Comparison of ENCODE assay signal across 8 cellular contexts in the genomic region with DNA sequence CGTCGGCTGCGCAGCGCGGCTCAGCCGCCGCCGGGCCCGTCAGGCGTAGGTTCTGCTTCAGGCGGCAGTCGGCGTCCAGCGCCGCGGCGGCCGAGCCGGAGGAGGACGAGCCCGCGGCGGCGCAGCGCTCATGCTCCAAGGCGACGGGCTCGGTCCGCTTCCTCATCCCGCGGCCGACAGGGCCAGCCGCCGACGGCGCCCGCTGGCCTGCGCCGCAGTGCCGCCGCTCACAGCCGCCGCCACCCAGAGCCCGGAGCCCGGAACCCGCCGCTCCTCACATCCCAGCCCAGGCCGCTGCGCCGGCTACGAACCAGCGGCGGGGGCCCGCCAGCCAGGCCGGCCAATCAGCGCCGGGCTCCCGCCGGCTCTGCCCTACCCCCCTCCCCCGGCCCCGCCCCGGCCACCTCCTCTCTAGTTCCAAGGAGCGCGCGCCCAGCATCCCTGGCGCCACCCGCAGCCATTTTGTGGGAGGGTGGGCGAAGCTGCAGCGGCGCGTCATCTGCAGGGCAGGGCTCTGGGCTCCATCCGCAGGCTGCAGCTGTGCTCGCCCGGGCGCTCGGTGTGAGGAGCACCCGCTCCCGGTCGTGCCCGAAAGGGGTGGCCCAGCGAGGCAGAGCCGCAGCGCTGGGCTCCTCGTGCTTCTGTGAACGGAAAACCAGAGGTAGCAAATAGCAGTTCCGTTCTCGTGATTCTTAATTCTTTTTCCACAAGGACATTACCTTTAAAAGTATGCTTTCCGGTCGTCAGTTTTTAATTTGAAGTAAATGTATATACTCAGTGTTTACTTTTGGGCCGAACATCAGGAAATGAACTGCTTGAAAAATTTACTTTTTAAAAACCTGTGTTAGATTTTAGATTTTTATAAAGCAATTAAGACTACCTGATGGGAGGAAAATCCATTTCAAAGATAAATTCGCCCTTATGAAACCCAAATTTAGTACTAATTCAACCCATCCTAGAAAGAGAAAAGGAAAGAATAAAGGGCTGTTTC. TPM values are rescaled to one million over a fixed set of nuclear protein-coding genes. Genes with fewer than 3 reads are reported as not detected.
A peak's percentile ranks its signal among the peaks of the same experiment; 100 is the strongest.
DNase-seq lines count a peak whose midpoint lies in the region; ATAC-seq and TF ChIP-seq lines count a peak whose summit lies in the region.

Gene ABHD12 (minus strand): TSS at position 298 of the 991 bp plus-strand sequence. CDS start 132 bp downstream, at position 166.

- peak within 1 kb of the TSS; percentile 96 for H3K27ac Mint-ChIP-seq in activated CD4-positive, alpha-beta T cell treated with anti-CD3 and anti-CD28 coated beads, Interleukin-2, amount 10 ng/mL, durations not matched to agents 7 days and 5 days

- peaks cover 20% of the 10 kb centered on the region for H3K4me1 Mint-ChIP-seq in activated CD4-positive, alpha-beta T cell treated with anti-CD3 and anti-CD28 coated beads, Interleukin-2, amount 10 ng/mL, durations not matched to agents 7 days and 5 days

- H3K9me3 Mint-ChIP-seq in activated CD4-positive, alpha-beta T cell treated with anti-CD3 and anti-CD28 coated beads, Interleukin-2, amount 10 ng/mL, durations not matched to agents 7 days and 5 days = no peaks in the 10 kb centered on the region

- CTCF ChIA-PET in activated CD4-positive, alpha-beta T cell treated with anti-CD3 and anti-CD28 coated beads, Interleukin-2, amount 10 ng/mL, durations not matched to agents 7 days and 5 days (lab: Charles Lee) = interaction anchor here (0.9 to 1.6 kb wide), 2 partner anchors 16 to 20 kb away, joined by 3 to 4 read pairs; partner anchors contain the start of gene GINS1

- peak; percentile 99 for DNase-seq in NCI-H69 (lab: John Stamatoyannopoulos, UW)
- DNase-seq in activated CD4-positive, alpha-beta T cell treated with anti-CD3 and anti-CD28 coated beads, Interleukin-2, amount 10 ng/mL, durations not matched to agents 7 days and 5 days = peak; percentile 95
- DNase-seq in cortex of kidney (lab: John Stamatoyannopoulos, UW) = peak; percentile 47
- DNase-seq in left kidney (ENCODE audit: low read depth, low spot score) = peak; percentile 99
- peak; percentile 96 for DNase-seq in stimulated activated CD4-positive, alpha-beta T cell treated with anti-CD3 and anti-CD28 coated beads, Interleukin-1b, Interleukin-23, amount 100 ng/mL, for 48 hours

- H3K27me3 Mint-ChIP-seq in activated CD4-positive, alpha-beta T cell treated with anti-CD3 and anti-CD28 coated beads, Interleukin-2, amount 10 ng/mL, durations not matched to agents 7 days and 5 days = peaks cover 5% of the 10 kb centered on the region

- H3K27ac ChIP-seq in C4-2B = peak within 1 kb of the TSS; percentile 96

- TF ChIP-seq CTCF in C4-2B (conservative IDR thresholded peaks at IDR 0.05) = no peak

- POLR2A ChIA-PET in activated CD4-positive, alpha-beta T cell treated with anti-CD3 and anti-CD28 coated beads, Interleukin-2, amount 10 ng/mL, durations not matched to agents 7 days and 5 days (lab: Charles Lee) = interaction anchor here (0.7 kb wide), 1 partner anchor 70 kb away, joined by 3 read pairs; no protein-coding TSS in a partner anchor

- H3K4me3 Mint-ChIP-seq in activated CD4-positive, alpha-beta T cell treated with anti-CD3 and anti-CD28 coated beads, Interleukin-2, amount 10 ng/mL, durations not matched to agents 7 days and 5 days = peak within 1 kb of the TSS; percentile 82

- peak; percentile 86 for ATAC-seq in GM19372 (IDR thresholded peaks at IDR 0.05; ENCODE audit: low read depth, unreplicated experiment)
- peak; percentile 87 for ATAC-seq in HG03521 (IDR thresholded peaks at IDR 0.05; ENCODE audit: unreplicated experiment)

- peaks cover 11% of the 10 kb centered on the region for H3K36me3 Mint-ChIP-seq in activated CD4-positive, alpha-beta T cell treated with anti-CD3 and anti-CD28 coated beads, Interleukin-2, amount 10 ng/mL, durations not matched to agents 7 days and 5 days (ENCODE audit: low read depth)

RNA-seq across cellular contexts. Expression of gene ABHD12, which starts in this region (rescaled TPM):
- total RNA-seq in activated CD4-positive, alpha-beta T cell treated with anti-CD3 and anti-CD28 coated beads, Interleukin-2, amount 10 ng/mL, durations not matched to agents 7 days and 5 days = 10 to 100 TPM; 27.1 to 27.6 TPM

Comparison
In these comparisons a context has a peak if more than half of its experiments do, and no peak if none do; other contexts are left out.
1. Peak in every context shown above with its lines: DNase-seq, ATAC-seq and H3K27ac ChIP-seq.
2. DNase-seq: peak in every context shown above with its lines; median percentile 99 in NCI-H69; 99 in left kidney; 96 in stimulated activated CD4-positive, alpha-beta T cell treated with anti-CD3 and anti-CD28 coated beads, Interleukin-1b, Interleukin-23, amount 100 ng/mL, for 48 hours; 95 in activated CD4-positive, alpha-beta T cell treated with anti-CD3 and anti-CD28 coated beads, Interleukin-2, amount 10 ng/mL, durations not matched to agents 7 days and 5 days; 47 in cortex of kidney.